Comparison of ENCODE assay signal across 1 cellular context in the genomic region with DNA sequence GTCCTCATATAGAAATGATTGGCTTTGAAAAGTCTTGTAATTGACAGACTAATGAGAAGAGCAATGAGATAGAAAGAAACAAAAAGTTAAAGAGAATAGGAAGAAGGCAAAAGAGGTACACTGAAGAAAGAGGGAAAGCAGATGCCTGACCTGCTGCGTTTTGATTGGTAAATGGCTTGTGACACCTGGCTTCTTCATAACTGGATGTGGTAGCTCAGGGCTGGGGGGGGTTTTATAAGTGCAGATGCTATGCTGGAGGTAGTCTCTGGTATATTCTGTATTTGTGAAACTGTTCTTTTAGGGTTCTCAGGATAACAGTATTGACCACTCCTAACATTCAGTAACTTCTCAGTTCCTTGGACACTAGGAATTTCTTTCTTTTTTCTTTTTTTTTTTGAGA.
TF ChIP-seq lines count a peak whose summit lies in the region.

No MANE protein-coding gene starts in this region.

TF ChIP-seq in WTC11, 78 proteins besides CTCF, POLR2A, EP300 and RAD21 (continued from another document):
- TF ChIP-seq, protein P1, sequence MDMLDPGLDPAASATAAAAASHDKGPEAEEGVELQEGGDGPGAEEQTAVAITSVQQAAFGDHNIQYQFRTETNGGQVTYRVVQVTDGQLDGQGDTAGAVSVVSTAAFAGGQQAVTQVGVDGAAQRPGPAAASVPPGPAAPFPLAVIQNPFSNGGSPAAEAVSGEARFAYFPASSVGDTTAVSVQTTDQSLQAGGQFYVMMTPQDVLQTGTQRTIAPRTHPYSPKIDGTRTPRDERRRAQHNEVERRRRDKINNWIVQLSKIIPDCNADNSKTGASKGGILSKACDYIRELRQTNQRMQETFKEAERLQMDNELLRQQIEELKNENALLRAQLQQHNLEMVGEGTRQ (CRISPR knock-in tag; IDR thresholded peaks at IDR 0.05): no peak
- TF ChIP-seq JAZF1 (CRISPR knock-in tag; IDR thresholded peaks at IDR 0.05): no peak
